Comparison of ENCODE assay signal across 1 cellular context in the genomic region with DNA sequence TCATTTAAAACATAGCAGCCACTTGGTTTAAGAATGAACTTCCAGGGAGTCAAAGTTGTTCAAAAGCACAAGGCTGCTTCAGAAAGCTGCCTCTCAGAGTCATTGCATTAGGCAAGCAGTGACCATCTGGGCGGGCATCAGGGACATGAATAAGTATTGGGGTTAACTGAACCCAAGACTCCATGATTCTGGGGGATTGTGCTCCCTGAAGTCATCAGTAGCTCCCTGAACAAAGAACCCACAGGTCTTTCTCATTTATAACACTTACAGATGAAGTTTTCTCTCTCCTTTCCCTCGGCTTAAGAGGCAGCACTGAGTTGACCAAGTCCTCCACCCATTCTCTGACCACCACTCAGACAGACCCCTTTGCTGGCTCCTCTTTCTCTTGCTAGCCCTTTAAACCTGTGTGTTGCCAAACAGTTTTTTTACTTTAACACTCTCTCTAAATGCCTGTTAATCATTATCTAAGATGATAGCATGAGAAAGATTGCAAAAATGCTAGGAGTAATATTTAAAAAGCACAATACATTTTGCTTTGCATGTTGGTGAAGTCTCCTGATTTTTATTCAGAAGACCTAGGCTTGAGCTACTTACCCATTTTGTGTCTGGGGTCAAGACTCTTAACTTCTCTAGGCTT.
TF ChIP-seq lines count a peak whose summit lies in the region.

No MANE protein-coding gene starts in this region.

TF ChIP-seq in HepG2, 621 proteins besides CTCF, POLR2A, EP300 and RAD21 (continued from another document and continues in another):
- TF ChIP-seq RXRB (CRISPR knock-in tag; IDR thresholded peaks at IDR 0.05; ENCODE audit: borderline replicate concordance): no peak
- TF ChIP-seq, protein P1, sequence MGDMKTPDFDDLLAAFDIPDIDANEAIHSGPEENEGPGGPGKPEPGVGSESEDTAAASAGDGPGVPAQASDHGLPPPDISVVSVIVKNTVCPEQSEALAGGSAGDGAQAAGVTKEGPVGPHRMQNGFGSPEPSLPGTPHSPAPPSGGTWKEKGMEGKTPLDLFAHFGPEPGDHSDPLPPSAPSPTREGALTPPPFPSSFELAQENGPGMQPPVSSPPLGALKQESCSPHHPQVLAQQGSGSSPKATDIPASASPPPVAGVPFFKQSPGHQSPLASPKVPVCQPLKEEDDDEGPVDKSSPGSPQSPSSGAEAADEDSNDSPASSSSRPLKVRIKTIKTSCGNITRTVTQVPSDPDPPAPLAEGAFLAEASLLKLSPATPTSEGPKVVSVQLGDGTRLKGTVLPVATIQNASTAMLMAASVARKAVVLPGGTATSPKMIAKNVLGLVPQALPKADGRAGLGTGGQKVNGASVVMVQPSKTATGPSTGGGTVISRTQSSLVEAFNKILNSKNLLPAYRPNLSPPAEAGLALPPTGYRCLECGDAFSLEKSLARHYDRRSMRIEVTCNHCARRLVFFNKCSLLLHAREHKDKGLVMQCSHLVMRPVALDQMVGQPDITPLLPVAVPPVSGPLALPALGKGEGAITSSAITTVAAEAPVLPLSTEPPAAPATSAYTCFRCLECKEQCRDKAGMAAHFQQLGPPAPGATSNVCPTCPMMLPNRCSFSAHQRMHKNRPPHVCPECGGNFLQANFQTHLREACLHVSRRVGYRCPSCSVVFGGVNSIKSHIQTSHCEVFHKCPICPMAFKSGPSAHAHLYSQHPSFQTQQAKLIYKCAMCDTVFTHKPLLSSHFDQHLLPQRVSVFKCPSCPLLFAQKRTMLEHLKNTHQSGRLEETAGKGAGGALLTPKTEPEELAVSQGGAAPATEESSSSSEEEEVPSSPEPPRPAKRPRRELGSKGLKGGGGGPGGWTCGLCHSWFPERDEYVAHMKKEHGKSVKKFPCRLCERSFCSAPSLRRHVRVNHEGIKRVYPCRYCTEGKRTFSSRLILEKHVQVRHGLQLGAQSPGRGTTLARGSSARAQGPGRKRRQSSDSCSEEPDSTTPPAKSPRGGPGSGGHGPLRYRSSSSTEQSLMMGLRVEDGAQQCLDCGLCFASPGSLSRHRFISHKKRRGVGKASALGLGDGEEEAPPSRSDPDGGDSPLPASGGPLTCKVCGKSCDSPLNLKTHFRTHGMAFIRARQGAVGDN (CRISPR knock-in tag; IDR thresholded peaks at IDR 0.05): no peak
- TF ChIP-seq ZBTB43 (CRISPR knock-in tag; conservative IDR thresholded peaks at IDR 0.05): no peak
- TF ChIP-seq, protein P2, sequence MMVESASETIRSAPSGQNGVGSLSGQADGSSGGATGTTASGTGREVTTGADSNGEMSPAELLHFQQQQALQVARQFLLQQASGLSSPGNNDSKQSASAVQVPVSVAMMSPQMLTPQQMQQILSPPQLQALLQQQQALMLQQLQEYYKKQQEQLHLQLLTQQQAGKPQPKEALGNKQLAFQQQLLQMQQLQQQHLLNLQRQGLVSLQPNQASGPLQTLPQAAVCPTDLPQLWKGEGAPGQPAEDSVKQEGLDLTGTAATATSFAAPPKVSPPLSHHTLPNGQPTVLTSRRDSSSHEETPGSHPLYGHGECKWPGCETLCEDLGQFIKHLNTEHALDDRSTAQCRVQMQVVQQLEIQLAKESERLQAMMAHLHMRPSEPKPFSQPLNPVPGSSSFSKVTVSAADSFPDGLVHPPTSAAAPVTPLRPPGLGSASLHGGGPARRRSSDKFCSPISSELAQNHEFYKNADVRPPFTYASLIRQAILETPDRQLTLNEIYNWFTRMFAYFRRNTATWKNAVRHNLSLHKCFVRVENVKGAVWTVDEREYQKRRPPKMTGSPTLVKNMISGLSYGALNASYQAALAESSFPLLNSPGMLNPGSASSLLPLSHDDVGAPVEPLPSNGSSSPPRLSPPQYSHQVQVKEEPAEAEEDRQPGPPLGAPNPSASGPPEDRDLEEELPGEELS (CRISPR knock-in tag; IDR thresholded peaks at IDR 0.05): 0 out of 2 replicates have a peak, but pooled peaks have one; percentile 27
- no peak for TF ChIP-seq ZNF326 (CRISPR knock-in tag; IDR thresholded peaks at IDR 0.05; ENCODE audit: borderline replicate concordance)
- TF ChIP-seq ZNF841 (CRISPR knock-in tag; IDR thresholded peaks at IDR 0.05; ENCODE audit: borderline replicate concordance): no peak
- TF ChIP-seq ZNF639 (CRISPR knock-in tag; conservative IDR thresholded peaks at IDR 0.05): no peak
- no peak for TF ChIP-seq ZNF609 (CRISPR knock-in tag; IDR thresholded peaks at IDR 0.05; ENCODE audit: borderline replicate concordance)
- no peak for TF ChIP-seq THAP11 (CRISPR knock-in tag; IDR thresholded peaks at IDR 0.05)
- no peak for TF ChIP-seq ESRRA (CRISPR knock-in tag; IDR thresholded peaks at IDR 0.05; ENCODE audit: low read depth)
- peak; percentile 27; the same call in 1 of the 2 replicates for TF ChIP-seq CEBPG (CRISPR knock-in tag; IDR thresholded peaks at IDR 0.05)
- no peak for TF ChIP-seq TP53 (CRISPR knock-in tag; conservative IDR thresholded peaks at IDR 0.05)
- no peak for TF ChIP-seq ZNF644 (CRISPR knock-in tag; IDR thresholded peaks at IDR 0.05; ENCODE audit: low read depth)
- TF ChIP-seq GATAD1 (CRISPR knock-in tag; IDR thresholded peaks at IDR 0.05): no peak
- no peak for TF ChIP-seq ZNF337 (CRISPR knock-in tag; IDR thresholded peaks at IDR 0.05; ENCODE audit: borderline replicate concordance, low read depth)
- TF ChIP-seq POLR2AphosphoS2 (IDR thresholded peaks at IDR 0.05; ENCODE audit: low read depth, low read length): no peak
- no peak for TF ChIP-seq ZNF788 (CRISPR knock-in tag; IDR thresholded peaks at IDR 0.05; ENCODE audit: borderline replicate concordance)
- no peak for TF ChIP-seq BORCS8-MEF2B (CRISPR knock-in tag; IDR thresholded peaks at IDR 0.05)
- TF ChIP-seq, protein P3, sequence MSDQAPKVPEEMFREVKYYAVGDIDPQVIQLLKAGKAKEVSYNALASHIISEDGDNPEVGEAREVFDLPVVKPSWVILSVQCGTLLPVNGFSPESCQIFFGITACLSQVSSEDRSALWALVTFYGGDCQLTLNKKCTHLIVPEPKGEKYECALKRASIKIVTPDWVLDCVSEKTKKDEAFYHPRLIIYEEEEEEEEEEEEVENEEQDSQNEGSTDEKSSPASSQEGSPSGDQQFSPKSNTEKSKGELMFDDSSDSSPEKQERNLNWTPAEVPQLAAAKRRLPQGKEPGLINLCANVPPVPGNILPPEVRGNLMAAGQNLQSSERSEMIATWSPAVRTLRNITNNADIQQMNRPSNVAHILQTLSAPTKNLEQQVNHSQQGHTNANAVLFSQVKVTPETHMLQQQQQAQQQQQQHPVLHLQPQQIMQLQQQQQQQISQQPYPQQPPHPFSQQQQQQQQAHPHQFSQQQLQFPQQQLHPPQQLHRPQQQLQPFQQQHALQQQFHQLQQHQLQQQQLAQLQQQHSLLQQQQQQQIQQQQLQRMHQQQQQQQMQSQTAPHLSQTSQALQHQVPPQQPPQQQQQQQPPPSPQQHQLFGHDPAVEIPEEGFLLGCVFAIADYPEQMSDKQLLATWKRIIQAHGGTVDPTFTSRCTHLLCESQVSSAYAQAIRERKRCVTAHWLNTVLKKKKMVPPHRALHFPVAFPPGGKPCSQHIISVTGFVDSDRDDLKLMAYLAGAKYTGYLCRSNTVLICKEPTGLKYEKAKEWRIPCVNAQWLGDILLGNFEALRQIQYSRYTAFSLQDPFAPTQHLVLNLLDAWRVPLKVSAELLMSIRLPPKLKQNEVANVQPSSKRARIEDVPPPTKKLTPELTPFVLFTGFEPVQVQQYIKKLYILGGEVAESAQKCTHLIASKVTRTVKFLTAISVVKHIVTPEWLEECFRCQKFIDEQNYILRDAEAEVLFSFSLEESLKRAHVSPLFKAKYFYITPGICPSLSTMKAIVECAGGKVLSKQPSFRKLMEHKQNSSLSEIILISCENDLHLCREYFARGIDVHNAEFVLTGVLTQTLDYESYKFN (CRISPR knock-in tag; conservative IDR thresholded peaks at IDR 0.05): 0 out of 2 replicates have a peak, but pooled peaks have one; percentile 26
- TF ChIP-seq ZNF879 (CRISPR knock-in tag; IDR thresholded peaks at IDR 0.05): no peak
- TF ChIP-seq, protein P4, sequence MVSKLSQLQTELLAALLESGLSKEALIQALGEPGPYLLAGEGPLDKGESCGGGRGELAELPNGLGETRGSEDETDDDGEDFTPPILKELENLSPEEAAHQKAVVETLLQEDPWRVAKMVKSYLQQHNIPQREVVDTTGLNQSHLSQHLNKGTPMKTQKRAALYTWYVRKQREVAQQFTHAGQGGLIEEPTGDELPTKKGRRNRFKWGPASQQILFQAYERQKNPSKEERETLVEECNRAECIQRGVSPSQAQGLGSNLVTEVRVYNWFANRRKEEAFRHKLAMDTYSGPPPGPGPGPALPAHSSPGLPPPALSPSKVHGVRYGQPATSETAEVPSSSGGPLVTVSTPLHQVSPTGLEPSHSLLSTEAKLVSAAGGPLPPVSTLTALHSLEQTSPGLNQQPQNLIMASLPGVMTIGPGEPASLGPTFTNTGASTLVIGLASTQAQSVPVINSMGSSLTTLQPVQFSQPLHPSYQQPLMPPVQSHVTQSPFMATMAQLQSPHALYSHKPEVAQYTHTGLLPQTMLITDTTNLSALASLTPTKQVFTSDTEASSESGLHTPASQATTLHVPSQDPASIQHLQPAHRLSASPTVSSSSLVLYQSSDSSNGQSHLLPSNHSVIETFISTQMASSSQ (IDR thresholded peaks at IDR 0.05; ENCODE audit: low read depth): peak; percentile 80
- TF ChIP-seq, protein P4 (CRISPR knock-in tag; IDR thresholded peaks at IDR 0.05; ENCODE audit: borderline replicate concordance): peak; percentile 74; the same call in 1 of the 2 replicates
- no peak for TF ChIP-seq SAP130 (CRISPR knock-in tag; IDR thresholded peaks at IDR 0.05; ENCODE audit: low read depth)
- TF ChIP-seq SNAPC5 (CRISPR knock-in tag; IDR thresholded peaks at IDR 0.05; ENCODE audit: borderline replicate concordance): no peak
- no peak for TF ChIP-seq TSC22D2 (CRISPR knock-in tag; IDR thresholded peaks at IDR 0.05; ENCODE audit: borderline replicate concordance)
- TF ChIP-seq ATM (IDR thresholded peaks at IDR 0.05; ENCODE audit: borderline replicate concordance): no peak
- no peak for TF ChIP-seq SMAD9 (CRISPR knock-in tag; IDR thresholded peaks at IDR 0.05)
- no peak for TF ChIP-seq SMAD3 (CRISPR knock-in tag; IDR thresholded peaks at IDR 0.05)
